8 cellular contexts compared by ENCODE assay signal in the genomic region with DNA sequence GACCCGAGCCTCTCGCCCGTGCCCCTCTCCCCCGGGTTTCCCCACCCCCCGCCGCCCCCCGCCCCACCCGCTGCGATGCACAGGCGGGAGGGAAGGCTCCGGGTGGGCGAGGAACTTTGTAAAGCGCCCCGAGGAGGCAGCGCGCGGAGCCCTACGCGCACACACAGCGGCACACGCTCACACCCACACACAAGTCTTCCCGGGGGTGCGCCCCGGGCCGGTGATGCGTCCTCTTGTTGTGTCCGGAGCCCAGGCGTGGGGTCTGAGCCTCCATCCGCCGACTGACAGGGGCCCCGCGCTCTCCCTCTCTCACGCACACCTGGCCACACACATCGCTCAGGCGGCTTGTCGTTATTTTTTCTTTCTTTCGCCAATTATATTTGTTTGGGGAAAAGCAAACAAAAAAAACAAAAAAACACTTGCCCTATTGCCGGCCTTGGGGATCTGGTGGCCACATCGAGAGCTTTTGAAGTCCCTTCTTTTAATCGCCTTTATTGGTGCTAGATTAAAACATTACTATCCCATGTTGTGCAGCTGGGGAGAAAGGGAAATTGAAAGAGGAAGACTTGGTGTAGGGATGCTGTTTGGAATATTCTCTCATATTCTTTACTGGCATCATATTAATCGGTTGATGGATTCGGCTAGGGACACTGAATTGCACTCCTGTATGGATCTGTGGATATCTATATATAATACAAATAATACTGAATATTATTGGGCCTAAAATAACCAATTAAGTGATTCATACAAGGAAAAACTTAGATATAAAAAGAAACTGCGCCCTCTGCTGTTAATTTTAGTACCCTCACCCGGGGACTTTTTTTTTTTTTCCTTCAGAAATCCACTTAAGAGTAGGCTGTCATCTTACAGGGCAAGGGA. TPM values are rescaled to one million over a fixed set of nuclear protein-coding genes. Genes with fewer than 3 reads are reported as not detected.
A peak's percentile ranks its signal among the peaks of the same experiment; 100 is the strongest.
DNase-seq lines count a peak whose midpoint lies in the region; ATAC-seq and TF ChIP-seq lines count a peak whose summit lies in the region.

No MANE protein-coding gene starts in this region.

- H3K4me3 Mint-ChIP-seq in activated naive CD4-positive, alpha-beta T cell treated with anti-CD3 and anti-CD28 coated beads for 36 hours = peak overlapping the region; percentile 73
- peak overlapping the region; percentile 88 for H3K4me3 Mint-ChIP-seq in neural progenitor cell

- no peaks in the 10 kb centered on the region for H3F3A ChIP-seq in neural progenitor cell (ENCODE audit: low read depth)

- peaks cover 5% of the 10 kb centered on the region for H3K4me1 ChIP-seq in neural progenitor cell

- H2AFZ ChIP-seq in neural progenitor cell (replicated peaks) = peak overlapping the region; percentile 87

- H3K4me2 ChIP-seq in neural progenitor cell = peak overlapping the region; percentile 90

- no peaks in the 10 kb centered on the region for H4K20me1 ChIP-seq in neural progenitor cell (ENCODE audit: low read depth)

- no peaks in the 10 kb centered on the region for H3K9me3 ChIP-seq in neural progenitor cell (ENCODE audit: low read depth)

- no peak overlapping the region for H3K27ac ChIP-seq in neural progenitor cell

- peak; percentile 89 for TF ChIP-seq CTCF in neural progenitor cell (IDR thresholded peaks at IDR 0.05)

- CTCF ChIA-PET in activated naive CD4-positive, alpha-beta T cell treated with anti-CD3 and anti-CD28 coated beads for 36 hours (lab: Charles Lee) = interaction anchor here (0.6 to 1.5 kb wide), 13 partner anchors 13 to 450 kb away, joined by 3 to 7 read pairs (median 3); no protein-coding TSS in a partner anchor

- H3K9me3 Mint-ChIP-seq in activated naive CD4-positive, alpha-beta T cell treated with anti-CD3 and anti-CD28 coated beads for 36 hours = no peaks in the 10 kb centered on the region
- no peaks in the 10 kb centered on the region for H3K9me3 Mint-ChIP-seq in neural progenitor cell

- no peaks in the 10 kb centered on the region for H3K36me3 ChIP-seq in neural progenitor cell

- intact Hi-C loops in activated naive CD4-positive, alpha-beta T cell treated with anti-CD3 and anti-CD28 coated beads for 36 hours (cut with micrococcal nuclease) = no loop called here

- H3K79me2 ChIP-seq in neural progenitor cell (ENCODE audit: low read depth) = no peaks in the 10 kb centered on the region

- peaks cover 42% of the 10 kb centered on the region for H3K27me3 ChIP-seq in neural progenitor cell

- peak overlapping the region; percentile 64 for H3K4me3 ChIP-seq in neural progenitor cell

- H3K4me1 Mint-ChIP-seq in activated naive CD4-positive, alpha-beta T cell treated with anti-CD3 and anti-CD28 coated beads for 36 hours (ENCODE audit: low read depth) = peaks cover 16% of the 10 kb centered on the region
- peaks cover 10% of the 10 kb centered on the region for H3K4me1 Mint-ChIP-seq in neural progenitor cell

- H3K9ac ChIP-seq in neural progenitor cell = no peak overlapping the region

- H3K36me3 Mint-ChIP-seq in activated naive CD4-positive, alpha-beta T cell treated with anti-CD3 and anti-CD28 coated beads for 36 hours (ENCODE audit: low read depth) = no peaks in the 10 kb centered on the region
- H3K36me3 Mint-ChIP-seq in neural progenitor cell = no peaks in the 10 kb centered on the region

- peaks cover 53% of the 10 kb centered on the region for H3K27me3 Mint-ChIP-seq in activated naive CD4-positive, alpha-beta T cell treated with anti-CD3 and anti-CD28 coated beads for 36 hours (ENCODE audit: low read depth)
- peaks cover 21% of the 10 kb centered on the region for H3K27me3 Mint-ChIP-seq in neural progenitor cell (ENCODE audit: insufficient read depth, low read depth)

- ATAC-seq in HG02884 (IDR thresholded peaks at IDR 0.05; ENCODE audit: unreplicated experiment) = peak; percentile 37

- DNase-seq in activated CD4-positive, alpha-beta T cell treated with anti-CD3 and anti-CD28 coated beads for 48 hours = peak; percentile 18
- DNase-seq in activated CD4-positive, alpha-beta T cell treated with anti-CD3 and anti-CD28 coated beads for 1 hour = no peak
- peak; percentile 83 for DNase-seq in NCI-H345 (lab: John Stamatoyannopoulos, UW)
- DNase-seq in activated naive CD4-positive, alpha-beta T cell treated with anti-CD3 and anti-CD28 coated beads for 36 hours = no peak
- DNase-seq in germinal center (ENCODE audit: low spot score) = peak; percentile 34
- peak; percentile 61 for DNase-seq in neural progenitor cell (ENCODE audit: low spot score)
- DNase-seq in effector CD8-positive, alpha-beta T cell (lab: John Stamatoyannopoulos, UW) = no peak

- H3K27ac Mint-ChIP-seq in activated naive CD4-positive, alpha-beta T cell treated with anti-CD3 and anti-CD28 coated beads for 36 hours = no peak overlapping the region
- H3K27ac Mint-ChIP-seq in neural progenitor cell = no peak overlapping the region

RNA-seq across cellular contexts. Expression of a gene that starts 0.9 kb away (rescaled TPM):
- total RNA-seq in activated naive CD4-positive, alpha-beta T cell treated with anti-CD3 and anti-CD28 coated beads for 36 hours = not detected
- total RNA-seq in neural progenitor cell (ENCODE audit: low replicate concordance) = 0.62 and 0.79 TPM in 2 replicates

Comparison
In these comparisons a context has a peak if more than half of its experiments do, and no peak if none do; other contexts are left out.
1. DNase-seq: peak in activated CD4-positive, alpha-beta T cell treated with anti-CD3 and anti-CD28 coated beads for 48 hours (single experiment), NCI-H345 (single experiment), germinal center (single experiment) and neural progenitor cell (single experiment); none in activated CD4-positive, alpha-beta T cell treated with anti-CD3 and anti-CD28 coated beads for 1 hour (single experiment), activated naive CD4-positive, alpha-beta T cell treated with anti-CD3 and anti-CD28 coated beads for 36 hours (single experiment) and effector CD8-positive, alpha-beta T cell (single experiment).